10 cellular contexts compared by ENCODE assay signal in genomic region chr4:2936773-2937145, GRCh38. TPM values are rescaled to one million over a fixed set of nuclear protein-coding genes. Genes with fewer than 3 reads are reported as not detected.
DNase-seq lines count a peak whose midpoint lies in the region; ATAC-seq, FAIRE-seq and TF ChIP-seq lines count a peak whose summit lies in the region.
"Had no signal": no experiment of that assay in that cellular context is flagged by ENCODE, and none has a peak within 500 bp of the region (broad histone marks: within the 10 kb centered on the region; RNA-seq: fewer than 3 reads in every experiment).

No MANE protein-coding gene starts in this region.

- peak overlapping the region; percentile 95 for H3K27ac Mint-ChIP-seq in activated CD4-positive, alpha-beta T cell treated with anti-CD3 and anti-CD28 coated beads for 36 hours

- 83% methylated on average over 1 of the region's 6 CpGs for WGBS in HepG2 (ENCODE audit: low lambda C conversion rate)
- 75 to 76% methylated on average over 3 to 5 of the region's 6 CpGs for WGBS in upper lobe of left lung, 2 donors

- H2AFZ ChIP-seq in HepG2 (ENCODE audit: low read length) = no peak overlapping the region

- peaks cover 10% of the 10 kb centered on the region for H3K79me2 ChIP-seq in HepG2 (ENCODE audit: insufficient read depth, low read length)

- H3K36me3 Mint-ChIP-seq in activated CD4-positive, alpha-beta T cell treated with anti-CD3 and anti-CD28 coated beads for 36 hours (ENCODE audit: low read depth) = peaks cover 70% of the 10 kb centered on the region

- TF ChIP-seq RAD21 in HepG2 (CRISPR knock-in tag; IDR thresholded peaks at IDR 0.05) = no peak

- H3K27me3 ChIP-seq in HepG2 (ENCODE audit: control insufficient read depth in 1 of 2, insufficient read depth in 2 of 2, low read length in 2 of 2) (no peaks in the 10 kb centered on the region; a peak in 1 of 5 replicates), upper lobe of left lung (no peaks in the 10 kb centered on the region)
- H3K27me3 ChIP-seq: neutrophil had no signal

- H3K36me3 ChIP-seq in HepG2 (replicated peaks in 1 of 2; ENCODE audit: control insufficient read depth in 1 of 2, insufficient read depth in 2 of 2, low read length in 2 of 2) (peaks cover 22 to 40% of the 10 kb centered on the region in 2 experiments), upper lobe of left lung (peaks cover 16 to 55% (median 39%) of the 10 kb centered on the region in 4 donors)

- peaks cover 54% of the 10 kb centered on the region for H3K4me1 Mint-ChIP-seq in activated CD4-positive, alpha-beta T cell treated with anti-CD3 and anti-CD28 coated beads for 36 hours

- BruUV-seq in HepG2 (replicated peaks; lab: Mats Ljungman, UMichigan) = TSS peak; percentile 30

- ATAC-seq in activated CD4-positive, alpha-beta T cell treated with anti-CD3 and anti-CD28 coated beads for 36 hours = peak; percentile 54
- ATAC-seq in HepG2 (peak; percentile 8), upper lobe of left lung (ENCODE audit: low FRiP score in 2 of 2) (no peak)

- H3K27me3 Mint-ChIP-seq in activated CD4-positive, alpha-beta T cell treated with anti-CD3 and anti-CD28 coated beads for 36 hours = no peaks in the 10 kb centered on the region

- no peak for TF ChIP-seq CTCF in HepG2 (CRISPR knock-in tag; IDR thresholded peaks at IDR 0.05)
- no peak for TF ChIP-seq CTCF in upper lobe of left lung (IDR thresholded peaks at IDR 0.05)

- H3K4me1 ChIP-seq in HepG2 (ENCODE audit: insufficient read depth, low read length) (peaks cover 36% of the 10 kb centered on the region), upper lobe of left lung (peaks cover 39 to 54% (median 52%) of the 10 kb centered on the region in 4 donors)

- TF ChIP-seq POLR2A in HepG2 (IDR thresholded peaks at IDR 0.05; ENCODE audit: insufficient read depth in 1 of 2, low read depth in 2 of 2, low read length in 2 of 2) (0 out of 4 replicates have a peak, but pooled peaks of 1 of the 2 experiments have one; percentile 9), upper lobe of left lung (IDR thresholded peaks at IDR 0.05) (no peak)

- peaks cover 19% of the 10 kb centered on the region; the same call in 1 of the 2 replicates for H4K20me1 ChIP-seq in HepG2 (ENCODE audit: insufficient read depth, low read length)

- DNase-seq in activated CD4-positive, alpha-beta T cell treated with anti-CD3 and anti-CD28 coated beads for 36 hours = peak; percentile 85
- DNase-seq in activated CD4-positive, alpha-beta T cell treated with anti-CD3 and anti-CD28 coated beads, Interleukin-2, amount 50 U/mL, for 4 hours = no peak
- DNase-seq in HT1080 (ENCODE audit: low read depth) (peak; percentile 69), HepG2 (ENCODE audit: low spot score) (no peak), upper lobe of left lung (peak in 1 of 2 donors; percentile 22), mucosa of gallbladder (ENCODE audit: low spot score) (no peak), NK-92 (lab: John Stamatoyannopoulos, UW; ENCODE audit: unreplicated experiment) (no peak)
- DNase-seq in activated T-cell treated with anti-CD3 and anti-CD28 coated beads, Interleukin-2, amount 50 U/mL, for 48 hours = peak; percentile 79 to 83

- peak overlapping the region; percentile 90 for H3K4me3 Mint-ChIP-seq in activated CD4-positive, alpha-beta T cell treated with anti-CD3 and anti-CD28 coated beads for 36 hours

- TF ChIP-seq EP300 in HepG2 (IDR thresholded peaks at IDR 0.05; ENCODE audit: low read depth in 2 of 2, low read length in 2 of 2) (no peak), HepG2 (CRISPR knock-in tag; IDR thresholded peaks at IDR 0.05; ENCODE audit: borderline replicate concordance) (no peak), upper lobe of left lung (IDR thresholded peaks at IDR 0.05) (no peak)

- intact Hi-C loops in activated CD4-positive, alpha-beta T cell treated with anti-CD3 and anti-CD28 coated beads for 36 hours (cut with DNase I, micrococcal nuclease) = loop anchor here (1.0 to 10.0 kb wide), 13 partner anchors 18 to 1214 kb away; partner anchors contain the start of genes ADD1 (in 1 of the 2), HTT (in 1 of the 2), HTT-AS (in 1 of the 2) and RNF4 (in 1 of the 2)
- intact Hi-C loops in HepG2 (cut with micrococcal nuclease; ENCODE audit: unreplicated experiment) = loop anchor here (5.0 to 10.0 kb wide), 2 partner anchors 72 to 94 kb away; partner anchors contain the start of gene ADD1

- CTCF ChIA-PET in activated CD4-positive, alpha-beta T cell treated with anti-CD3 and anti-CD28 coated beads for 36 hours (lab: Charles Lee) = interaction anchor here (1.1 to 3.8 kb wide), 7 partner anchors 8 to 173 kb away, joined by 3 to 45 read pairs (median 8); no protein-coding TSS in a partner anchor
- CTCF ChIA-PET in HepG2 (lab: Yijun Ruan, JAX; ENCODE audit: low intra/inter-chr PET ratio, low total read pairs) = interaction anchor here (1.6 kb wide), 1 partner anchor 19 kb away, joined by 5 read pairs; no protein-coding TSS in a partner anchor

- H3K4me3 ChIP-seq in HepG2 (replicated peaks in 1 of 3; ENCODE audit: insufficient read depth in 1 of 3, low read depth in 2 of 3, low read length in 3 of 3) (peak overlapping the region in 1 of 3 experiments; percentile 27; a peak in 1 of 6 replicates), upper lobe of left lung (no peak overlapping the region)

- FAIRE-seq in HepG2 (lab: Jason Lieb, UNC) = no peak

- H3K9ac ChIP-seq in HepG2 (ENCODE audit: insufficient read depth, low read depth, low read length) = peak overlapping the region; percentile 21; the same call in 1 of the 2 replicates

- H3K9me3 ChIP-seq in HepG2 (ENCODE audit: low read length) = no peaks in the 10 kb centered on the region
- H3K9me3 ChIP-seq in upper lobe of left lung = no peaks in the 10 kb centered on the region
- H3K9me3 ChIP-seq: neutrophil had no signal

- H3K4me2 ChIP-seq in HepG2 (ENCODE audit: low read depth, low read length) = peak overlapping the region; percentile 90

- POLR2A ChIA-PET in activated CD4-positive, alpha-beta T cell treated with anti-CD3 and anti-CD28 coated beads for 36 hours (lab: Charles Lee) = interaction anchor here (1.0 to 3.7 kb wide), 7 partner anchors 10 to 191 kb away, joined by 4 to 40 read pairs (median 7); partner anchors contain the start of genes GRK4 and NOP14
- POLR2A ChIA-PET in HepG2 (lab: Yijun Ruan, JAX) = interaction anchor here (0.6 to 1.8 kb wide), 3 partner anchors 25 to 441 kb away, joined by 3 to 5 read pairs (median 5); partner anchors contain the start of genes GRK4 and NOP14

- H3K9me3 Mint-ChIP-seq in activated CD4-positive, alpha-beta T cell treated with anti-CD3 and anti-CD28 coated beads for 36 hours (ENCODE audit: low read depth) = no peaks in the 10 kb centered on the region

- in situ Hi-C loops in HepG2 (cut with HindIII; ENCODE audit: extremely low pct_ligation_motif_present, low pct_unique_long_range_greater_than_20kb) = no loop called here

- peak overlapping the region; percentile 35 for H3K27ac ChIP-seq in HepG2 (ENCODE audit: extremely low read length, insufficient read depth, low read length)
- peak overlapping the region; percentile 45 to 63 (median 51) for H3K27ac ChIP-seq in upper lobe of left lung
- H3K27ac ChIP-seq: C4-2B, neutrophil had no signal

RNA-seq across cellular contexts. Expression of gene NOP14, which starts 26.4 kb away (rescaled TPM):
- 100 to 1,000 TPM in 1 of 2 experiments, 10 to 100 TPM in 1; 86.8 to 106 TPM for total RNA-seq in activated CD4-positive, alpha-beta T cell treated with anti-CD3 and anti-CD28 coated beads for 36 hours
- 31.6 and 39.6 TPM in 2 replicates for total RNA-seq in HT1080 (2014; rRNA removed; shearing (Covaris generic))
- 27.0 and 31.3 TPM in 2 replicates for polyA plus RNA-seq in HT1080 (2015; cell fraction: cytosol; rRNA removed)
- 39.7 TPM in 2 replicates for polyA plus RNA-seq in HT1080 (2015; cell fraction: nucleus; rRNA removed)
- total RNA-seq in HepG2 (2016; rRNA removed; fragmentation: Illumina TruSeq; extraction: Trizol) (47.9 and 63.4 TPM in 2 replicates), upper lobe of left lung (10 to 100 TPM; 17.2 to 30.4 (median 22.4) TPM), mucosa of gallbladder (17.6 TPM)
- total RNA-seq in HepG2 (2016; cell fraction: cytosol; rRNA removed; fragmentation: Illumina TruSeq; extraction: Trizol; ENCODE audit: low read depth) = 11.5 and 13.9 TPM in 2 replicates
- total RNA-seq in HepG2 (2016; cell fraction: insoluble cytoplasmic fraction; rRNA removed; fragmentation: Illumina TruSeq; extraction: Trizol) = 48.3 and 54.0 TPM in 2 replicates
- total RNA-seq in HepG2 (2016; cell fraction: membrane; rRNA removed; fragmentation: Illumina TruSeq; extraction: Trizol) = 23.0 and 27.1 TPM in 2 replicates
- total RNA-seq in HepG2 (2016; cell fraction: nucleus; rRNA removed; fragmentation: Illumina TruSeq; extraction: Trizol) = 25.4 and 26.5 TPM in 2 replicates
- 6.8 and 6.9 TPM in 2 replicates for polyA plus RNA-seq in HepG2 (2011; rRNA removed)
- polyA plus RNA-seq in HepG2 (2011; cell fraction: cytosol; rRNA removed) = 4.8 and 5.2 TPM in 2 replicates
- 8.6 and 9.1 TPM in 2 replicates for polyA plus RNA-seq in HepG2 (2011; cell fraction: nucleus; rRNA removed)
- polyA plus RNA-seq in HepG2 (2012) = 23.7 and 25.5 TPM in 2 replicates
- polyA plus RNA-seq in HepG2 (2016; cell fraction: cytosol; fragmentation: Illumina TruSeq; extraction: Trizol; ENCODE audit: low read depth) = 5.0 and 6.7 TPM in 2 replicates
- 48.2 and 58.0 TPM in 2 replicates for polyA plus RNA-seq in HepG2 (2016; cell fraction: insoluble cytoplasmic fraction; fragmentation: Illumina TruSeq; extraction: Trizol; ENCODE audit: low read depth)
- 12.7 and 14.5 TPM in 2 replicates for polyA plus RNA-seq in HepG2 (2016; cell fraction: membrane; fragmentation: Illumina TruSeq; extraction: Trizol; ENCODE audit: low read depth)
- 36.4 and 41.5 TPM in 2 replicates for polyA plus RNA-seq in HepG2 (2016; cell fraction: nucleus; fragmentation: Illumina TruSeq; extraction: Trizol; ENCODE audit: insufficient read depth, low read depth)
- 7.1 and 9.6 TPM in 2 replicates for polyA minus RNA-seq in HepG2 (2011; rRNA and poly(A)+ RNA removed; ENCODE audit: low replicate concordance)
- polyA minus RNA-seq in HepG2 (2011; cell fraction: cytosol; rRNA and poly(A)+ RNA removed) = 10.4 and 14.8 TPM in 2 replicates
- 10.0 and 12.2 TPM in 2 replicates for polyA minus RNA-seq in HepG2 (2011; cell fraction: nucleus; rRNA and poly(A)+ RNA removed)

RNA-seq across cellular contexts. Expression of gene GRK4, which starts 26.6 kb away (rescaled TPM):
- total RNA-seq in activated CD4-positive, alpha-beta T cell treated with anti-CD3 and anti-CD28 coated beads for 36 hours = 1 to 10 TPM; 2.4 to 2.5 TPM
- 3.5 and 4.4 TPM in 2 replicates for total RNA-seq in HT1080 (2014; rRNA removed; shearing (Covaris generic))
- 3.6 and 4.4 TPM in 2 replicates for polyA plus RNA-seq in HT1080 (2015; cell fraction: cytosol; rRNA removed)
- polyA plus RNA-seq in HT1080 (2015; cell fraction: nucleus; rRNA removed) = 3.0 and 3.4 TPM in 2 replicates
- total RNA-seq in HepG2 (2016; rRNA removed; fragmentation: Illumina TruSeq; extraction: Trizol) (2.0 and 2.5 TPM in 2 replicates), upper lobe of left lung (10 to 100 TPM in 1 of 6 donors, 1 to 10 TPM in 5; 3.3 to 10.4 (median 4.7) TPM), mucosa of gallbladder (7.3 TPM)
- 1.9 and 2.1 TPM in 2 replicates for total RNA-seq in HepG2 (2016; cell fraction: cytosol; rRNA removed; fragmentation: Illumina TruSeq; extraction: Trizol; ENCODE audit: low read depth)
- total RNA-seq in HepG2 (2016; cell fraction: insoluble cytoplasmic fraction; rRNA removed; fragmentation: Illumina TruSeq; extraction: Trizol) = 2.5 and 3.1 TPM in 2 replicates
- 4.7 and 4.9 TPM in 2 replicates for total RNA-seq in HepG2 (2016; cell fraction: membrane; rRNA removed; fragmentation: Illumina TruSeq; extraction: Trizol)
- 1.2 and 1.4 TPM in 2 replicates for total RNA-seq in HepG2 (2016; cell fraction: nucleus; rRNA removed; fragmentation: Illumina TruSeq; extraction: Trizol)
- 1.6 and 1.8 TPM in 2 replicates for polyA plus RNA-seq in HepG2 (2011; rRNA removed)
- 1.2 TPM in 2 replicates for polyA plus RNA-seq in HepG2 (2011; cell fraction: cytosol; rRNA removed)
- polyA plus RNA-seq in HepG2 (2011; cell fraction: nucleus; rRNA removed) = 1.2 and 1.3 TPM in 2 replicates
- polyA plus RNA-seq in HepG2 (2012) = 1.5 and 1.7 TPM in 2 replicates
- 2.8 TPM in 2 replicates for polyA plus RNA-seq in HepG2 (2016; cell fraction: cytosol; fragmentation: Illumina TruSeq; extraction: Trizol; ENCODE audit: low read depth)
- 3.0 TPM in 2 replicates for polyA plus RNA-seq in HepG2 (2016; cell fraction: insoluble cytoplasmic fraction; fragmentation: Illumina TruSeq; extraction: Trizol; ENCODE audit: low read depth)
- polyA plus RNA-seq in HepG2 (2016; cell fraction: membrane; fragmentation: Illumina TruSeq; extraction: Trizol; ENCODE audit: low read depth) = 4.7 TPM in 2 replicates
- 2.1 and 2.8 TPM in 2 replicates for polyA plus RNA-seq in HepG2 (2016; cell fraction: nucleus; fragmentation: Illumina TruSeq; extraction: Trizol; ENCODE audit: insufficient read depth, low read depth)
- polyA minus RNA-seq in HepG2 (2011; rRNA and poly(A)+ RNA removed; ENCODE audit: low replicate concordance) = 2.6 and 2.7 TPM in 2 replicates
- polyA minus RNA-seq in HepG2 (2011; cell fraction: cytosol; rRNA and poly(A)+ RNA removed) = 0.88 and 1.4 TPM in 2 replicates
- 1.4 and 3.2 TPM in 2 replicates for polyA minus RNA-seq in HepG2 (2011; cell fraction: nucleus; rRNA and poly(A)+ RNA removed)

Comparison
In these comparisons a context has a peak if more than half of its experiments do, and no peak if none do; other contexts are left out.
1. DNase-seq: peak in activated CD4-positive, alpha-beta T cell treated with anti-CD3 and anti-CD28 coated beads for 36 hours (single experiment), HT1080 (single experiment) and activated T-cell treated with anti-CD3 and anti-CD28 coated beads, Interleukin-2, amount 50 U/mL, for 48 hours (2 of 2); none in activated CD4-positive, alpha-beta T cell treated with anti-CD3 and anti-CD28 coated beads, Interleukin-2, amount 50 U/mL, for 4 hours (0 of 2), HepG2 (single experiment), mucosa of gallbladder (single experiment) and NK-92 (single experiment).
2. ATAC-seq: peak in activated CD4-positive, alpha-beta T cell treated with anti-CD3 and anti-CD28 coated beads for 36 hours (single experiment) and HepG2 (single experiment); none in upper lobe of left lung (0 of 2).